1 cellular context compared by ENCODE assay signal in the genomic region with DNA sequence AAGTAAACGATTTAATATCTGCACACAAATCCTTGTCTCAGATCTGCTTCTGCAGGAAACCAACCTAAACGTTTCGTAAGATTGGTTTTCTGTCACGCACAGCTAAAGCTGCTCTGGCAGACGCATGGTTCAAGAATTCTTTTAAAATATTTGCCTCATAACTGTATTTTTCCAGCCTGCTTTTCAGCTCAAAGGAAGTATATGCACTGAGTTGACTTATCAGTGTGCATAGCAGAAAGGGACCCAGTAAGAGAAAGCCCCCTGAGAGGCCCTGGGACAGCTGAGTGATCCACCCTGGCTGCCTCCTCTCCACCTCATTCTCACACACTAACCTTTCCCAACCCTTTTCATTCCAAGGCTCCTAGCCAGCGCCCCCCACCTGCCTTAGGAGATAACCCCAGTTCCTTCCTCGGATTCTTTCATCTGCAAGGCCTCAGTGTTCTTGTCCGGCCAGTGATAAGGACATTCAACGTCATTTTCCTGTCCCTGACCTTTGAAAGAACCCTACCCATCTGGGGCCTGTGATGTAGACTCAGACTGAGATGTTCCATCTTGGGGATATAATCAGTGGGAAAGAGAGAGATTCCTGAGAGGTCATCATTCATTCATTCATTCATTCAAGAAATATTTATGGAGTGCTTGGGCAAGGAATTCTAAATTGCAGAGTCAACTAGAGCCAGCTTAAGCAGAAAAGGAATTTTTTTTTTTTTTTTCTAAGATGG.
TF ChIP-seq lines count a peak whose summit lies in the region.

No MANE protein-coding gene starts in this region.

TF ChIP-seq in K562, 482 proteins besides CTCF, POLR2A, EP300 and RAD21 (continued from another document and continues in another):
- TF ChIP-seq, protein P1, sequence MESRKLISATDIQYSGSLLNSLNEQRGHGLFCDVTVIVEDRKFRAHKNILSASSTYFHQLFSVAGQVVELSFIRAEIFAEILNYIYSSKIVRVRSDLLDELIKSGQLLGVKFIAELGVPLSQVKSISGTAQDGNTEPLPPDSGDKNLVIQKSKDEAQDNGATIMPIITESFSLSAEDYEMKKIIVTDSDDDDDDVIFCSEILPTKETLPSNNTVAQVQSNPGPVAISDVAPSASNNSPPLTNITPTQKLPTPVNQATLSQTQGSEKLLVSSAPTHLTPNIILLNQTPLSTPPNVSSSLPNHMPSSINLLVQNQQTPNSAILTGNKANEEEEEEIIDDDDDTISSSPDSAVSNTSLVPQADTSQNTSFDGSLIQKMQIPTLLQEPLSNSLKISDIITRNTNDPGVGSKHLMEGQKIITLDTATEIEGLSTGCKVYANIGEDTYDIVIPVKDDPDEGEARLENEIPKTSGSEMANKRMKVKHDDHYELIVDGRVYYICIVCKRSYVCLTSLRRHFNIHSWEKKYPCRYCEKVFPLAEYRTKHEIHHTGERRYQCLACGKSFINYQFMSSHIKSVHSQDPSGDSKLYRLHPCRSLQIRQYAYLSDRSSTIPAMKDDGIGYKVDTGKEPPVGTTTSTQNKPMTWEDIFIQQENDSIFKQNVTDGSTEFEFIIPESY (CRISPR knock-in tag; IDR thresholded peaks at IDR 0.05), result 0 out of 2 replicates have a peak, but pooled peaks have one; percentile 10
- no peak for TF ChIP-seq ZNF436 (CRISPR knock-in tag; IDR thresholded peaks at IDR 0.05)
- TF ChIP-seq RAD51 (IDR thresholded peaks at IDR 0.05; ENCODE audit: borderline replicate concordance, low read depth), result peak; percentile 27; the same call in 1 of the 2 replicates
- no peak for TF ChIP-seq ZNF217 (CRISPR knock-in tag; IDR thresholded peaks at IDR 0.05)
- TF ChIP-seq, protein P2, sequence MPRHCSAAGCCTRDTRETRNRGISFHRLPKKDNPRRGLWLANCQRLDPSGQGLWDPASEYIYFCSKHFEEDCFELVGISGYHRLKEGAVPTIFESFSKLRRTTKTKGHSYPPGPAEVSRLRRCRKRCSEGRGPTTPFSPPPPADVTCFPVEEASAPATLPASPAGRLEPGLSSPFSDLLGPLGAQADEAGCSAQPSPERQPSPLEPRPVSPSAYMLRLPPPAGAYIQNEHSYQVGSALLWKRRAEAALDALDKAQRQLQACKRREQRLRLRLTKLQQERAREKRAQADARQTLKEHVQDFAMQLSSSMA (CRISPR knock-in tag; IDR thresholded peaks at IDR 0.05), result no peak
- peak; percentile 91 for TF ChIP-seq ARNT (IDR thresholded peaks at IDR 0.05)
- no peak for TF ChIP-seq ZNF76 (CRISPR knock-in tag; IDR thresholded peaks at IDR 0.05; ENCODE audit: borderline replicate concordance)
- TF ChIP-seq MEIS2 (IDR thresholded peaks at IDR 0.05; ENCODE audit: partially characterized antibody), result peak; percentile 77
- TF ChIP-seq RBM34 (IDR thresholded peaks at IDR 0.05; ENCODE audit: borderline replicate concordance, insufficient read depth, low read length), result no peak
- TF ChIP-seq CBFB (CRISPR knock-in tag; IDR thresholded peaks at IDR 0.05), result no peak
- TF ChIP-seq, protein P3, sequence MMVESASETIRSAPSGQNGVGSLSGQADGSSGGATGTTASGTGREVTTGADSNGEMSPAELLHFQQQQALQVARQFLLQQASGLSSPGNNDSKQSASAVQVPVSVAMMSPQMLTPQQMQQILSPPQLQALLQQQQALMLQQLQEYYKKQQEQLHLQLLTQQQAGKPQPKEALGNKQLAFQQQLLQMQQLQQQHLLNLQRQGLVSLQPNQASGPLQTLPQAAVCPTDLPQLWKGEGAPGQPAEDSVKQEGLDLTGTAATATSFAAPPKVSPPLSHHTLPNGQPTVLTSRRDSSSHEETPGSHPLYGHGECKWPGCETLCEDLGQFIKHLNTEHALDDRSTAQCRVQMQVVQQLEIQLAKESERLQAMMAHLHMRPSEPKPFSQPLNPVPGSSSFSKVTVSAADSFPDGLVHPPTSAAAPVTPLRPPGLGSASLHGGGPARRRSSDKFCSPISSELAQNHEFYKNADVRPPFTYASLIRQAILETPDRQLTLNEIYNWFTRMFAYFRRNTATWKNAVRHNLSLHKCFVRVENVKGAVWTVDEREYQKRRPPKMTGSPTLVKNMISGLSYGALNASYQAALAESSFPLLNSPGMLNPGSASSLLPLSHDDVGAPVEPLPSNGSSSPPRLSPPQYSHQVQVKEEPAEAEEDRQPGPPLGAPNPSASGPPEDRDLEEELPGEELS (CRISPR knock-in tag; IDR thresholded peaks at IDR 0.05; ENCODE audit: borderline replicate concordance), result no peak
- TF ChIP-seq SAFB (IDR thresholded peaks at IDR 0.05; ENCODE audit: borderline replicate concordance, low read depth, low read length), result no peak
- TF ChIP-seq, protein P4, sequence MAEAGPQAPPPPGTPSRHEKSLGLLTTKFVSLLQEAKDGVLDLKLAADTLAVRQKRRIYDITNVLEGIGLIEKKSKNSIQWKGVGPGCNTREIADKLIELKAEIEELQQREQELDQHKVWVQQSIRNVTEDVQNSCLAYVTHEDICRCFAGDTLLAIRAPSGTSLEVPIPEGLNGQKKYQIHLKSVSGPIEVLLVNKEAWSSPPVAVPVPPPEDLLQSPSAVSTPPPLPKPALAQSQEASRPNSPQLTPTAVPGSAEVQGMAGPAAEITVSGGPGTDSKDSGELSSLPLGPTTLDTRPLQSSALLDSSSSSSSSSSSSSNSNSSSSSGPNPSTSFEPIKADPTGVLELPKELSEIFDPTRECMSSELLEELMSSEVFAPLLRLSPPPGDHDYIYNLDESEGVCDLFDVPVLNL (CRISPR knock-in tag; IDR thresholded peaks at IDR 0.05; ENCODE audit: low read depth), result no peak
- TF ChIP-seq THRAP3 (IDR thresholded peaks at IDR 0.05; ENCODE audit: borderline replicate concordance), result no peak; the same call in 1 of the 2 replicates
- no peak for TF ChIP-seq ZNF324 (CRISPR knock-in tag; IDR thresholded peaks at IDR 0.05)
- no peak for TF ChIP-seq ZNF197 (CRISPR knock-in tag; IDR thresholded peaks at IDR 0.05; ENCODE audit: low read depth)
- TF ChIP-seq CXXC5 (CRISPR knock-in tag; IDR thresholded peaks at IDR 0.05), result peak; percentile 83
- 0 out of 4 replicates have a peak, but pooled peaks of 1 of the 2 experiments have one; percentile 57 for TF ChIP-seq ETV6 (IDR thresholded peaks at IDR 0.05; ENCODE audit: borderline replicate concordance in 1 of 2, low read depth in 2 of 2, low read length in 1 of 2)
- TF ChIP-seq ETV6 (CRISPR knock-in tag; IDR thresholded peaks at IDR 0.05; ENCODE audit: borderline replicate concordance), result no peak
- TF ChIP-seq EWSR1 (IDR thresholded peaks at IDR 0.05; ENCODE audit: borderline replicate concordance, low read depth, partially characterized antibody), result no peak
- peak; percentile 90 for TF ChIP-seq HDAC3 (IDR thresholded peaks at IDR 0.05; ENCODE audit: borderline replicate concordance, partially characterized antibody)
- TF ChIP-seq RBM17 (IDR thresholded peaks at IDR 0.05; ENCODE audit: borderline replicate concordance, low read depth, low read length), result no peak
- no peak for TF ChIP-seq ZNF140 (CRISPR knock-in tag; IDR thresholded peaks at IDR 0.05)
- no peak for TF ChIP-seq ZNF785 (CRISPR knock-in tag; IDR thresholded peaks at IDR 0.05)
- TF ChIP-seq, protein P5, sequence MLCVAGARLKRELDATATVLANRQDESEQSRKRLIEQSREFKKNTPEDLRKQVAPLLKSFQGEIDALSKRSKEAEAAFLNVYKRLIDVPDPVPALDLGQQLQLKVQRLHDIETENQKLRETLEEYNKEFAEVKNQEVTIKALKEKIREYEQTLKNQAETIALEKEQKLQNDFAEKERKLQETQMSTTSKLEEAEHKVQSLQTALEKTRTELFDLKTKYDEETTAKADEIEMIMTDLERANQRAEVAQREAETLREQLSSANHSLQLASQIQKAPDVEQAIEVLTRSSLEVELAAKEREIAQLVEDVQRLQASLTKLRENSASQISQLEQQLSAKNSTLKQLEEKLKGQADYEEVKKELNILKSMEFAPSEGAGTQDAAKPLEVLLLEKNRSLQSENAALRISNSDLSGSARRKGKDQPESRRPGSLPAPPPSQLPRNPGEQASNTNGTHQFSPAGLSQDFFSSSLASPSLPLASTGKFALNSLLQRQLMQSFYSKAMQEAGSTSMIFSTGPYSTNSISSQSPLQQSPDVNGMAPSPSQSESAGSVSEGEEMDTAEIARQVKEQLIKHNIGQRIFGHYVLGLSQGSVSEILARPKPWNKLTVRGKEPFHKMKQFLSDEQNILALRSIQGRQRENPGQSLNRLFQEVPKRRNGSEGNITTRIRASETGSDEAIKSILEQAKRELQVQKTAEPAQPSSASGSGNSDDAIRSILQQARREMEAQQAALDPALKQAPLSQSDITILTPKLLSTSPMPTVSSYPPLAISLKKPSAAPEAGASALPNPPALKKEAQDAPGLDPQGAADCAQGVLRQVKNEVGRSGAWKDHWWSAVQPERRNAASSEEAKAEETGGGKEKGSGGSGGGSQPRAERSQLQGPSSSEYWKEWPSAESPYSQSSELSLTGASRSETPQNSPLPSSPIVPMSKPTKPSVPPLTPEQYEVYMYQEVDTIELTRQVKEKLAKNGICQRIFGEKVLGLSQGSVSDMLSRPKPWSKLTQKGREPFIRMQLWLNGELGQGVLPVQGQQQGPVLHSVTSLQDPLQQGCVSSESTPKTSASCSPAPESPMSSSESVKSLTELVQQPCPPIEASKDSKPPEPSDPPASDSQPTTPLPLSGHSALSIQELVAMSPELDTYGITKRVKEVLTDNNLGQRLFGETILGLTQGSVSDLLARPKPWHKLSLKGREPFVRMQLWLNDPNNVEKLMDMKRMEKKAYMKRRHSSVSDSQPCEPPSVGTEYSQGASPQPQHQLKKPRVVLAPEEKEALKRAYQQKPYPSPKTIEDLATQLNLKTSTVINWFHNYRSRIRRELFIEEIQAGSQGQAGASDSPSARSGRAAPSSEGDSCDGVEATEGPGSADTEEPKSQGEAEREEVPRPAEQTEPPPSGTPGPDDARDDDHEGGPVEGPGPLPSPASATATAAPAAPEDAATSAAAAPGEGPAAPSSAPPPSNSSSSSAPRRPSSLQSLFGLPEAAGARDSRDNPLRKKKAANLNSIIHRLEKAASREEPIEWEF (CRISPR knock-in tag; IDR thresholded peaks at IDR 0.05), result no peak
- TF ChIP-seq STAG1 (CRISPR knock-in tag; IDR thresholded peaks at IDR 0.05; ENCODE audit: borderline replicate concordance), result no peak
- TF ChIP-seq, protein P6, sequence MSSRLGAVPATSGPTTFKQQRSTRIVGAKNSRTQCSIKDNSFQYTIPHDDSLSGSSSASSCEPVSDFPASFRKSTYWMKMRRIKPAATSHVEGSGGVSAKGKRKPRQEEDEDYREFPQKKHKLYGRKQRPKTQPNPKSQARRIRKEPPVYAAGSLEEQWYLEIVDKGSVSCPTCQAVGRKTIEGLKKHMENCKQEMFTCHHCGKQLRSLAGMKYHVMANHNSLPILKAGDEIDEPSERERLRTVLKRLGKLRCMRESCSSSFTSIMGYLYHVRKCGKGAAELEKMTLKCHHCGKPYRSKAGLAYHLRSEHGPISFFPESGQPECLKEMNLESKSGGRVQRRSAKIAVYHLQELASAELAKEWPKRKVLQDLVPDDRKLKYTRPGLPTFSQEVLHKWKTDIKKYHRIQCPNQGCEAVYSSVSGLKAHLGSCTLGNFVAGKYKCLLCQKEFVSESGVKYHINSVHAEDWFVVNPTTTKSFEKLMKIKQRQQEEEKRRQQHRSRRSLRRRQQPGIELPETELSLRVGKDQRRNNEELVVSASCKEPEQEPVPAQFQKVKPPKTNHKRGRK (tag; IDR thresholded peaks at IDR 0.05), result no peak
- peak; percentile 72; the same call in 1 of the 2 replicates for TF ChIP-seq PHF21A (IDR thresholded peaks at IDR 0.05; ENCODE audit: borderline replicate concordance, low read depth)
- TF ChIP-seq LEF1 (IDR thresholded peaks at IDR 0.05), result peak; percentile 100
- no peak for TF ChIP-seq SETDB1 (IDR thresholded peaks at IDR 0.05; ENCODE audit: low read length)
- TF ChIP-seq, protein P7, sequence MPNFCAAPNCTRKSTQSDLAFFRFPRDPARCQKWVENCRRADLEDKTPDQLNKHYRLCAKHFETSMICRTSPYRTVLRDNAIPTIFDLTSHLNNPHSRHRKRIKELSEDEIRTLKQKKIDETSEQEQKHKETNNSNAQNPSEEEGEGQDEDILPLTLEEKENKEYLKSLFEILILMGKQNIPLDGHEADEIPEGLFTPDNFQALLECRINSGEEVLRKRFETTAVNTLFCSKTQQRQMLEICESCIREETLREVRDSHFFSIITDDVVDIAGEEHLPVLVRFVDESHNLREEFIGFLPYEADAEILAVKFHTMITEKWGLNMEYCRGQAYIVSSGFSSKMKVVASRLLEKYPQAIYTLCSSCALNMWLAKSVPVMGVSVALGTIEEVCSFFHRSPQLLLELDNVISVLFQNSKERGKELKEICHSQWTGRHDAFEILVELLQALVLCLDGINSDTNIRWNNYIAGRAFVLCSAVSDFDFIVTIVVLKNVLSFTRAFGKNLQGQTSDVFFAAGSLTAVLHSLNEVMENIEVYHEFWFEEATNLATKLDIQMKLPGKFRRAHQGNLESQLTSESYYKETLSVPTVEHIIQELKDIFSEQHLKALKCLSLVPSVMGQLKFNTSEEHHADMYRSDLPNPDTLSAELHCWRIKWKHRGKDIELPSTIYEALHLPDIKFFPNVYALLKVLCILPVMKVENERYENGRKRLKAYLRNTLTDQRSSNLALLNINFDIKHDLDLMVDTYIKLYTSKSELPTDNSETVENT (CRISPR knock-in tag; IDR thresholded peaks at IDR 0.05), result no peak
- 0 out of 2 replicates have a peak, but pooled peaks have one; percentile 5 for TF ChIP-seq MAFF (IDR thresholded peaks at IDR 0.05; ENCODE audit: low read length)
- TF ChIP-seq E2F3 (CRISPR knock-in tag; IDR thresholded peaks at IDR 0.05), result no peak
- no peak for TF ChIP-seq ZNF583 (CRISPR knock-in tag; IDR thresholded peaks at IDR 0.05)
- peak; percentile 81; the same call in 1 of the 2 replicates for TF ChIP-seq ETV5 (CRISPR knock-in tag; IDR thresholded peaks at IDR 0.05; ENCODE audit: low read depth)
- TF ChIP-seq, protein P8, sequence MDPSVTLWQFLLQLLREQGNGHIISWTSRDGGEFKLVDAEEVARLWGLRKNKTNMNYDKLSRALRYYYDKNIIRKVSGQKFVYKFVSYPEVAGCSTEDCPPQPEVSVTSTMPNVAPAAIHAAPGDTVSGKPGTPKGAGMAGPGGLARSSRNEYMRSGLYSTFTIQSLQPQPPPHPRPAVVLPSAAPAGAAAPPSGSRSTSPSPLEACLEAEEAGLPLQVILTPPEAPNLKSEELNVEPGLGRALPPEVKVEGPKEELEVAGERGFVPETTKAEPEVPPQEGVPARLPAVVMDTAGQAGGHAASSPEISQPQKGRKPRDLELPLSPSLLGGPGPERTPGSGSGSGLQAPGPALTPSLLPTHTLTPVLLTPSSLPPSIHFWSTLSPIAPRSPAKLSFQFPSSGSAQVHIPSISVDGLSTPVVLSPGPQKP (CRISPR knock-in tag; IDR thresholded peaks at IDR 0.05), result no peak
- TF ChIP-seq ZBED1 (IDR thresholded peaks at IDR 0.05), result no peak
- no peak for TF ChIP-seq ZNF133 (CRISPR knock-in tag; IDR thresholded peaks at IDR 0.05)
